In genomic region chr14:101512396-101512695, GRCh38 we compare ENCODE assay signal across 32 cellular contexts. TPM values are rescaled to one million over a fixed set of nuclear protein-coding genes. Genes with fewer than 3 reads are reported as not detected.
"Had no signal": no experiment of that assay in that cellular context is flagged by ENCODE, and none has a peak within 500 bp of the region (broad histone marks: within the 10 kb centered on the region; RNA-seq: fewer than 3 reads in every experiment).

No MANE protein-coding gene starts in this region.

- ATAC-seq: effector memory CD8-positive, alpha-beta T cell; esophagus mucosa; gastrocnemius medialis; left colon; left lobe of liver; lower lobe of right lung; mucosa of descending colon; naive thymus-derived CD8-positive, alpha-beta T cell had no signal

- H3K9me3 ChIP-seq: colonic mucosa, gastrocnemius medialis, lower lobe of right lung, mucosa of descending colon had no signal

- H3K4me1 ChIP-seq: colonic mucosa, gastrocnemius medialis, left ventricle myocardium inferior had no signal

- H3K4me1 Mint-ChIP-seq: endodermal cell, mesothelial cell of epicardium, naive B cell had no signal

- DNase-seq: colonic mucosa; cortex of kidney; effector CD8-positive, alpha-beta T cell; effector memory CD8-positive, alpha-beta T cell; endodermal cell; erythroblast; esophagus squamous epithelium; foreskin fibroblast; foreskin melanocyte; gastrocnemius medialis; heart right ventricle; hippocampal formation; kidney glomerular epithelial cell; left colon; left ventricle myocardium inferior; mesenchymal stem cell; naive B cell; naive thymus-derived CD8-positive, alpha-beta T cell had no signal

- H3K36me3 Mint-ChIP-seq: mesothelial cell of epicardium had no signal

- H3K27ac ChIP-seq: colonic mucosa, epithelial cell of prostate, esophagus squamous epithelium, gastrocnemius medialis, heart right ventricle, left ventricle myocardium inferior, lower lobe of right lung had no signal

- H3K4me3 Mint-ChIP-seq: dendritic cell treated with granulocyte-macrophage colony-stimulating factor and Interleukin-4, amounts not matched to agents 40 ng/mL and 50 ng/mL, for 4 days; effector memory CD8-positive, alpha-beta T cell; endodermal cell; mesothelial cell of epicardium; naive thymus-derived CD8-positive, alpha-beta T cell had no signal

- H3K27me3 Mint-ChIP-seq: dendritic cell treated with granulocyte-macrophage colony-stimulating factor and Interleukin-4, amounts not matched to agents 40 ng/mL and 50 ng/mL, for 4 days had no signal

- H3K27me3 ChIP-seq: colonic mucosa, esophagus squamous epithelium had no signal

- H3K4me3 ChIP-seq: colonic mucosa, esophagus squamous epithelium, gastrocnemius medialis, heart right ventricle, left ventricle myocardium inferior, lower lobe of right lung, mucosa of descending colon had no signal

- FAIRE-seq: endometrium, islet of Langerhans, keratinocyte had no signal

- H3K27ac Mint-ChIP-seq: dendritic cell treated with granulocyte-macrophage colony-stimulating factor and Interleukin-4, amounts not matched to agents 40 ng/mL and 50 ng/mL, for 4 days; effector memory CD8-positive, alpha-beta T cell; endodermal cell; mesothelial cell of epicardium; naive B cell had no signal

- H3K36me3 ChIP-seq: colonic mucosa, esophagus squamous epithelium, gastrocnemius medialis, heart right ventricle, left ventricle myocardium inferior, lower lobe of right lung had no signal

- H3K9me3 Mint-ChIP-seq: dendritic cell treated with granulocyte-macrophage colony-stimulating factor and Interleukin-4, amounts not matched to agents 40 ng/mL and 50 ng/mL, for 4 days had no signal

RNA-seq across cellular contexts. Expression of gene DIO3, which starts 48.9 kb away (rescaled TPM):
- total RNA-seq: dermis microvascular lymphatic vessel endothelial cell; glomerular endothelial cell; left ventricle myocardium inferior; lung microvascular endothelial cell; myocyte; naive thymus-derived CD8-positive, alpha-beta T cell had no signal
- polyA plus RNA-seq: keratinocyte; naive thymus-derived CD8-positive, alpha-beta T cell had no signal
